In genomic region chr6:116253188-116253504, GRCh38 we compare ENCODE assay signal across 11 cellular contexts. TPM values are rescaled to one million over a fixed set of nuclear protein-coding genes. Genes with fewer than 3 reads are reported as not detected.
DNase-seq lines count a peak whose midpoint lies in the region; ATAC-seq, FAIRE-seq and TF ChIP-seq lines count a peak whose summit lies in the region.
"Had no signal": no experiment of that assay in that cellular context is flagged by ENCODE, and none has a peak within 500 bp of the region (broad histone marks: within the 10 kb centered on the region; RNA-seq: fewer than 3 reads in every experiment).

No MANE protein-coding gene starts in this region.

- no peak overlapping the region for H3K4ac ChIP-seq in H9 (ENCODE audit: low read depth, low read length)

- H3K27ac ChIP-seq in H9 (ENCODE audit: insufficient read length, low read depth, low read length) (no peak overlapping the region), adrenal gland (peak overlapping the region in 4 of 5 donors; percentile 82 to 98 (median 90)), kidney (ENCODE audit: low read depth in 2 of 2, low read length in 2 of 2) (peak overlapping the region; percentile 75 to 89), substantia nigra (ENCODE audit: low read depth, low read length, poor library complexity, severe bottlenecking) (peak overlapping the region; percentile 94)

- H2BK5ac ChIP-seq in H9 (ENCODE audit: insufficient read length, low read length), result no peak overlapping the region

- peaks cover 3% of the 10 kb centered on the region; the same call in 1 of the 2 replicates for H3K79me2 ChIP-seq in H9 (ENCODE audit: insufficient read depth, low read length)

- H3K4me3 ChIP-seq in adrenal gland, result peak overlapping the region; percentile 91 to 96 (median 95)
- peak overlapping the region; percentile 65 to 92 for H3K4me3 ChIP-seq in kidney (ENCODE audit: low read length in 2 of 2)

- H4K91ac ChIP-seq in H9 (ENCODE audit: insufficient read length, low read depth, low read length), result no peak overlapping the region

- H2BK12ac ChIP-seq in H9 (ENCODE audit: insufficient read length, low read depth, low read length), result no peak overlapping the region

- H2BK120ac ChIP-seq in H9 (ENCODE audit: low read depth, low read length, poor library complexity, severe bottlenecking), result no peak overlapping the region

- H3K14ac ChIP-seq in H9 (ENCODE audit: insufficient read depth, low read length), result peak overlapping the region; percentile 49; the same call in 1 of the 2 replicates

- TF ChIP-seq POLR2A in adrenal gland (IDR thresholded peaks at IDR 0.05), result no peak

- H3K9me3 ChIP-seq in H9 (ENCODE audit: control insufficient read depth, low read depth, low read length) (no peaks in the 10 kb centered on the region), adrenal gland (replicated peaks in 1 of 3) (no peaks in the 10 kb centered on the region), kidney (ENCODE audit: control insufficient read depth in 1 of 2, low read length in 2 of 2) (no peaks in the 10 kb centered on the region)

- H3K4me3 Mint-ChIP-seq in H9, result no peak overlapping the region
- H3K4me3 Mint-ChIP-seq: naive thymus-derived CD8-positive, alpha-beta T cell had no signal

- peak overlapping the region; percentile 75 for H3K4me2 ChIP-seq in H9 (ENCODE audit: insufficient read depth, insufficient read length, low read length)

- no peak for ATAC-seq in GM19035 (IDR thresholded peaks at IDR 0.05; ENCODE audit: unreplicated experiment)
- ATAC-seq in HG03025 (IDR thresholded peaks at IDR 0.05; ENCODE audit: low FRiP score, unreplicated experiment), result no peak
- ATAC-seq in HG02571 (IDR thresholded peaks at IDR 0.05; ENCODE audit: unreplicated experiment), result no peak

- H4K20me1 ChIP-seq in H9 (ENCODE audit: control insufficient read depth, insufficient read depth, insufficient read length), result no peaks in the 10 kb centered on the region

- DNase-seq in H9, result no peak
- no peak for DNase-seq in adrenal gland
- no peak for DNase-seq in kidney
- DNase-seq in substantia nigra (lab: John Stamatoyannopoulos, UW), result no peak
- DNase-seq in COLO668 (lab: John Stamatoyannopoulos, UW; ENCODE audit: unreplicated experiment), result no peak

- H2AFZ ChIP-seq in H9 (ENCODE audit: low read length), result no peak overlapping the region

- no peaks in the 10 kb centered on the region for H3K9me3 Mint-ChIP-seq in H9
- H3K9me3 Mint-ChIP-seq: activated naive CD8-positive, alpha-beta T cell treated with anti-CD3 and anti-CD28 coated beads, Interleukin-2, amount 10 ng/mL, durations not matched to agents 7 days and 5 days; naive thymus-derived CD8-positive, alpha-beta T cell; stimulated activated memory B cell treated with anti-CD40 and anti-IgM and Interleukin-4, amounts not matched to agents 10 μg/mL and 1 μg/mL and 100 μg/mL, for 72 hours had no signal

- peaks cover 9% of the 10 kb centered on the region for H3K23me2 ChIP-seq in H9 (ENCODE audit: insufficient read length, low read depth, low read length, poor library complexity, severe bottlenecking)

- no peaks in the 10 kb centered on the region for H3K27me3 ChIP-seq in H9 (ENCODE audit: insufficient read depth, low read length)
- no peaks in the 10 kb centered on the region for H3K27me3 ChIP-seq in adrenal gland

- H4K8ac ChIP-seq in H9 (replicated peaks; ENCODE audit: insufficient read length, low read depth, low read length), result no peak overlapping the region

- H2AK5ac ChIP-seq in H9 (ENCODE audit: insufficient read length, low read length), result no peak overlapping the region

- no peaks in the 10 kb centered on the region for H3K27me3 Mint-ChIP-seq in H9 (ENCODE audit: low read depth)
- H3K27me3 Mint-ChIP-seq: activated naive CD8-positive, alpha-beta T cell treated with anti-CD3 and anti-CD28 coated beads, Interleukin-2, amount 10 ng/mL, durations not matched to agents 7 days and 5 days; naive thymus-derived CD8-positive, alpha-beta T cell; stimulated activated memory B cell treated with anti-CD40 and anti-IgM and Interleukin-4, amounts not matched to agents 10 μg/mL and 1 μg/mL and 100 μg/mL, for 72 hours had no signal

- H3K36me3 Mint-ChIP-seq in H9 (ENCODE audit: insufficient read depth in 1 of 3, low read depth in 3 of 3), result peaks cover 4 to 12% (median 6%) of the 10 kb centered on the region in 3 experiments; a peak in 4 of 7 replicates
- H3K36me3 Mint-ChIP-seq: stimulated activated memory B cell treated with anti-CD40 and anti-IgM and Interleukin-4, amounts not matched to agents 10 μg/mL and 1 μg/mL and 100 μg/mL, for 72 hours had no signal

- no peak overlapping the region for H3K27ac Mint-ChIP-seq in H9
- H3K27ac Mint-ChIP-seq: stimulated activated memory B cell treated with anti-CD40 and anti-IgM and Interleukin-4, amounts not matched to agents 10 μg/mL and 1 μg/mL and 100 μg/mL, for 72 hours had no signal

- no peak overlapping the region for H3K56ac ChIP-seq in H9 (ENCODE audit: insufficient read length, low read depth, low read length)

- H3K23ac ChIP-seq in H9 (ENCODE audit: insufficient read length, low read depth, low read length), result no peak overlapping the region

- H4K5ac ChIP-seq in H9 (ENCODE audit: insufficient read length, low read depth, low read length), result no peak overlapping the region

- H3K36me3 ChIP-seq in adrenal gland (replicated peaks in 1 of 2) (no peaks in the 10 kb centered on the region), kidney (ENCODE audit: control insufficient read depth in 1 of 2, insufficient read depth in 2 of 2, low read length in 2 of 2) (no peaks in the 10 kb centered on the region)

- H3K18ac ChIP-seq in H9 (ENCODE audit: insufficient read length, low read depth, low read length), result peak overlapping the region; percentile 33

- no peak for FAIRE-seq in kidney (lab: Jason Lieb, UNC)

- TF ChIP-seq CTCF in H9 (conservative IDR thresholded peaks at IDR 0.05) (no peak), adrenal gland (IDR thresholded peaks at IDR 0.05) (no peak), kidney (IDR thresholded peaks at IDR 0.05; ENCODE audit: borderline replicate concordance, extremely low read depth, insufficient read depth) (no peak)

- WGBS in H9 (ENCODE audit: extremely low coverage, insufficient read length, low lambda C conversion rate), result no CpG with 5 or more reads among the region's 11 CpGs
- WGBS in adrenal gland, 4 donors, result 37 to 42% (median 39%) methylated on average over 11 of the region's 11 CpGs

- no peak overlapping the region for H2BK15ac ChIP-seq in H9 (ENCODE audit: low read depth, low read length)

- H3K4me1 ChIP-seq in H9 (ENCODE audit: insufficient read depth, low read length) (peaks cover 10% of the 10 kb centered on the region; the same call in 1 of the 2 replicates), adrenal gland (replicated peaks in 1 of 2) (peaks cover 42 to 68% of the 10 kb centered on the region in 2 donors), kidney (ENCODE audit: control insufficient read depth in 1 of 2, insufficient read depth in 1 of 2, low read depth in 1 of 2, low read length in 2 of 2) (peaks cover 31% of the 10 kb centered on the region in 2 donors)

- intact Hi-C loops in adrenal gland (cut with DNase I) (no loop called here), kidney (cut with DNase I) (no loop called here)

- H3K9ac ChIP-seq in H9 (ENCODE audit: extremely low read depth, insufficient read length, low read length) (peak overlapping the region; percentile 76), kidney (ENCODE audit: low read length in 2 of 2) (peak overlapping the region; percentile 30 to 84)

- H3K4me1 Mint-ChIP-seq in H9, result peaks cover 26 to 28% of the 10 kb centered on the region in 2 experiments

- no peak overlapping the region for H3T11ph ChIP-seq in H9 (ENCODE audit: low read length)

- no peak overlapping the region for H2BK20ac ChIP-seq in H9 (ENCODE audit: low read depth, low read length, poor library complexity, severe bottlenecking)

- no peaks in the 10 kb centered on the region for H3K79me1 ChIP-seq in H9 (ENCODE audit: insufficient read depth, low read depth, low read length, poor library complexity, severe bottlenecking)

RNA-seq across cellular contexts. Expression of gene TSPYL4, which starts 0.7 kb away (rescaled TPM):
- total RNA-seq in H9 (2021) (18.9 and 19.0 TPM in 2 replicates), adrenal gland (10 to 100 TPM; 16.2 to 45.7 (median 32.9) TPM), kidney (25.8 TPM)
- polyA plus RNA-seq in adrenal gland (10 to 100 TPM; 14.6 to 58.4 (median 16.0) TPM), kidney (ENCODE audit: insufficient read depth, low read depth, low replicate concordance) (15.2 TPM)

RNA-seq across cellular contexts. Expression of gene TSPYL1, which starts 26.6 kb away (rescaled TPM):
- total RNA-seq in H9 (2021) (75.3 and 76.8 TPM in 2 replicates), adrenal gland (100 to 1,000 TPM; 164 to 271 (median 212) TPM), kidney (112 TPM)
- polyA plus RNA-seq in adrenal gland (100 to 1,000 TPM in 1 of 3 donors, 10 to 100 TPM in 2; 24.8 to 111 (median 42.6) TPM), kidney (ENCODE audit: insufficient read depth, low read depth, low replicate concordance) (68.7 TPM)
